In the genomic region with DNA sequence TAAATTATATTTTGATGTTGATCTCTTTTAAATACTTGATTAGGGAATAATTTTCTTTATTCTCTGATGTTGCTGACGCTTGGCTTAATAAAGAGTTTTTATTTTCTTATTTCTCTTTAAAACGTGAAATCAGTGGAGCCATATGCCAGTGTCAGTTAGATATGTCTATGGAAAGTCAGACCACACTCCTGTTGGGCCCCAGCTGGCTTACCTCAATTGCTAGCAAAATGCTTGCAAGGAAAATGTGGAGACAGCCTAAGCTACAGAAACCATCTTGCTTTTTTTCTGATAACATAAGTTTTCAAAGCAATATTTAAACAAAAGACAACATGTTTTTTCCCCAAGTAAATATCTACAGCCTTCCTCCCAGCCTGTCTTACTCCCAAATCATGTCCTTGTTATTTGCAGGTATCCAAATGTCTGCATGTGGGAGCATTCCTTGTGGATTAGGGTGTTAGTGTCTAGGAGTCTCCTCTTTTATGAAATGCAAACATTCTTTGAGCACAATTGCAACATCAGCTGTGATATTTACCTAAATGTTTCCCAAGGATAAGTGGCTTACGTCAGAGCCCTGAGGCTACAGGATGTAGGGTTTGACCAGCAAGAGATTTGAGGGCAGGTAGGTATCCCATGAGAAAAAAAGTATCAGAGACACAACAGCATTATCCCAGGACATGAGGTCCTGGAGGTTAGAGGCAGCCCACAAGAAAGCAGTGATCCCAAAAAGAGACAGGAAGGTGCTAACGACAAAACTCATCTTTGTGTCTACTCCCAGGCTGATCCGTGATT, we compare ENCODE assay signal across 12 cellular contexts.
DNase-seq lines count a peak whose midpoint lies in the region.
"Had no signal": no experiment of that assay in that cellular context is flagged by ENCODE, and none has a peak within 500 bp of the region (broad histone marks: within the 10 kb centered on the region; RNA-seq: fewer than 3 reads in every experiment).

No MANE protein-coding gene starts in this region.

- H3K27ac ChIP-seq in ACC112 (ENCODE audit: low read depth, low read length) (peak overlapping the region; percentile 45), SJCRH30 (peak overlapping the region; percentile 32), substantia nigra (ENCODE audit: low read depth, low read length, poor library complexity, severe bottlenecking) (no peak overlapping the region)

- H3K27me3 ChIP-seq in ACC112 (ENCODE audit: insufficient read depth, low read length) = peaks cover 11% of the 10 kb centered on the region; the same call in 1 of the 2 replicates
- no peaks in the 10 kb centered on the region for H3K27me3 ChIP-seq in SJCRH30

- no peaks in the 10 kb centered on the region for H3K79me2 ChIP-seq in ACC112 (ENCODE audit: control insufficient read depth, insufficient read depth, low read length, unreplicated experiment)

- DNase-seq in NCI-H1092 (lab: John Stamatoyannopoulos, UW) = peak; percentile 29
- DNase-seq in SJCRH30 = peak; percentile 39 to 57
- DNase-seq in islet precursor cell = peak; percentile 76
- DNase-seq in activated CD4-positive, CD25-positive, alpha-beta regulatory T cell (lab: John Stamatoyannopoulos, UW) = no peak
- no peak for DNase-seq in substantia nigra (lab: John Stamatoyannopoulos, UW)
- DNase-seq in NCI-H2227 treated with DMSO at 0.1 percent for 48 hours (lab: John Stamatoyannopoulos, UW) = no peak
- no peak for DNase-seq in activated naive CD4-positive, alpha-beta T cell treated with anti-CD3 and anti-CD28 coated beads, Interleukin-2, amount 50 U/mL, for 16 hours
- DNase-seq: activated B cell treated with CpG ODN at 0.5 μM for 24 hours; activated T-cell treated with anti-CD3 and anti-CD28 coated beads, Interleukin-2, amount 50 U/mL, for 4 hours; GDM1; stimulated activated CD4-positive, alpha-beta T cell treated with anti-CD3 and anti-CD28 coated beads, Interleukin-4, amount 100 ng/mL, for 1 hour had no signal

- H3K9me3 ChIP-seq in SJCRH30 (replicated peaks) = no peaks in the 10 kb centered on the region; the same call in 1 of the 2 replicates

- no peaks in the 10 kb centered on the region for H3K36me3 ChIP-seq in ACC112 (ENCODE audit: insufficient read depth, low read length)
- no peaks in the 10 kb centered on the region for H3K36me3 ChIP-seq in SJCRH30

- H3K4me3 ChIP-seq in ACC112 (ENCODE audit: low read depth, low read length) (no peak overlapping the region), SJCRH30 (no peak overlapping the region)

- peaks cover 11% of the 10 kb centered on the region for H3K4me1 ChIP-seq in ACC112 (ENCODE audit: control insufficient read depth, insufficient read depth, low read length, unreplicated experiment)
- peaks cover 16% of the 10 kb centered on the region for H3K4me1 ChIP-seq in SJCRH30

- no peak overlapping the region for H2AFZ ChIP-seq in ACC112 (ENCODE audit: low read length, unreplicated experiment)

Comparison
In these comparisons a context has a peak if more than half of its experiments do, and no peak if none do; other contexts are left out.
1. DNase-seq: peak in NCI-H1092 (single experiment), SJCRH30 (2 of 2) and islet precursor cell (single experiment); none in activated CD4-positive, CD25-positive, alpha-beta regulatory T cell (0 of 4), substantia nigra (0 of 49), NCI-H2227 treated with DMSO at 0.1 percent for 48 hours (single experiment) and activated naive CD4-positive, alpha-beta T cell treated with anti-CD3 and anti-CD28 coated beads, Interleukin-2, amount 50 U/mL, for 16 hours (single experiment).